ENCODE assay signal across 11 cellular contexts in genomic region chr7:105346593-105347322, GRCh38. TPM values are rescaled to one million over a fixed set of nuclear protein-coding genes. Genes with fewer than 3 reads are reported as not detected.
A peak's percentile ranks its signal among the peaks of the same experiment; 100 is the strongest.
DNase-seq lines count a peak whose midpoint lies in the region; ATAC-seq and TF ChIP-seq lines count a peak whose summit lies in the region.
"Had no signal": no experiment of that assay in that cellular context is flagged by ENCODE, and none has a peak within 500 bp of the region (broad histone marks: within the 10 kb centered on the region; RNA-seq: fewer than 3 reads in every experiment).

No MANE protein-coding gene starts in this region.

- no peaks in the 10 kb centered on the region for H3K9me3 ChIP-seq in KOPT-K1 (ENCODE audit: insufficient read depth, low read length, poor library complexity, severe bottlenecking)

- H3K27me3 Mint-ChIP-seq in activated CD4-positive, alpha-beta T cell treated with anti-CD3 and anti-CD28 coated beads, Interleukin-2, amount 10 ng/mL, durations not matched to agents 24 days and 14 days = no peaks in the 10 kb centered on the region
- H3K27me3 Mint-ChIP-seq in activated CD4-positive, alpha-beta memory T cell treated with anti-CD3 and anti-CD28 coated beads for 36 hours = no peaks in the 10 kb centered on the region
- H3K27me3 Mint-ChIP-seq in neural crest cell (ENCODE audit: low read depth) = no peaks in the 10 kb centered on the region

- no peak for TF ChIP-seq CTCF in neural crest cell (conservative IDR thresholded peaks at IDR 0.05)

- H3K4me1 Mint-ChIP-seq in activated CD4-positive, alpha-beta T cell treated with anti-CD3 and anti-CD28 coated beads, Interleukin-2, amount 10 ng/mL, durations not matched to agents 24 days and 14 days = peaks cover 42% of the 10 kb centered on the region
- H3K4me1 Mint-ChIP-seq in activated CD4-positive, alpha-beta memory T cell treated with anti-CD3 and anti-CD28 coated beads for 36 hours (ENCODE audit: low read depth) = peaks cover 51% of the 10 kb centered on the region
- H3K4me1 Mint-ChIP-seq in neural crest cell = peaks cover 8% of the 10 kb centered on the region

- H3K36me3 Mint-ChIP-seq in activated CD4-positive, alpha-beta T cell treated with anti-CD3 and anti-CD28 coated beads, Interleukin-2, amount 10 ng/mL, durations not matched to agents 24 days and 14 days (ENCODE audit: low read depth) = no peaks in the 10 kb centered on the region
- no peaks in the 10 kb centered on the region for H3K36me3 Mint-ChIP-seq in activated CD4-positive, alpha-beta memory T cell treated with anti-CD3 and anti-CD28 coated beads for 36 hours
- no peaks in the 10 kb centered on the region for H3K36me3 Mint-ChIP-seq in neural crest cell (ENCODE audit: low read depth)

- peak; percentile 81 for DNase-seq in activated CD4-positive, alpha-beta T cell treated with anti-CD3 and anti-CD28 coated beads, Interleukin-2, amount 10 ng/mL, durations not matched to agents 24 days and 14 days
- DNase-seq in activated CD4-positive, alpha-beta T cell treated with anti-CD3 and anti-CD28 coated beads for 48 hours = no peak
- DNase-seq in activated CD4-positive, alpha-beta memory T cell treated with anti-CD3 and anti-CD28 coated beads for 36 hours = peak; percentile 28
- DNase-seq in neural crest cell (ENCODE audit: low read depth, low spot score) (no peak), NCI-H1436 (lab: John Stamatoyannopoulos, UW) (no peak)
- DNase-seq: mammary epithelial cell; NCI-H524 treated with DMSO at 0.1 percent for 48 hours; stimulated activated CD4-positive, alpha-beta T cell treated with anti-CD3 and anti-CD28 coated beads, Interleukin-4, amount 100 ng/mL, for 1 hour had no signal

- H3K27ac Mint-ChIP-seq in activated CD4-positive, alpha-beta T cell treated with anti-CD3 and anti-CD28 coated beads, Interleukin-2, amount 10 ng/mL, durations not matched to agents 24 days and 14 days = peak overlapping the region; percentile 60
- H3K27ac Mint-ChIP-seq in activated CD4-positive, alpha-beta memory T cell treated with anti-CD3 and anti-CD28 coated beads for 36 hours = no peak overlapping the region
- peak overlapping the region; percentile 19 for H3K27ac Mint-ChIP-seq in neural crest cell (ENCODE audit: unreplicated experiment)

- H3K4me3 Mint-ChIP-seq in activated CD4-positive, alpha-beta T cell treated with anti-CD3 and anti-CD28 coated beads, Interleukin-2, amount 10 ng/mL, durations not matched to agents 24 days and 14 days = peak overlapping the region; percentile 56
- H3K4me3 Mint-ChIP-seq in activated CD4-positive, alpha-beta memory T cell treated with anti-CD3 and anti-CD28 coated beads for 36 hours = no peak overlapping the region
- no peak overlapping the region for H3K4me3 Mint-ChIP-seq in neural crest cell

- no peaks in the 10 kb centered on the region for H3K9me3 Mint-ChIP-seq in activated CD4-positive, alpha-beta T cell treated with anti-CD3 and anti-CD28 coated beads, Interleukin-2, amount 10 ng/mL, durations not matched to agents 24 days and 14 days
- H3K9me3 Mint-ChIP-seq in activated CD4-positive, alpha-beta memory T cell treated with anti-CD3 and anti-CD28 coated beads for 36 hours = no peaks in the 10 kb centered on the region
- H3K9me3 Mint-ChIP-seq in neural crest cell = no peaks in the 10 kb centered on the region

- peak overlapping the region; percentile 19 for H3K27ac ChIP-seq in KOPT-K1 (ENCODE audit: low read depth, low read length, poor library complexity, severe bottlenecking)

- POLR2A ChIA-PET in activated CD4-positive, alpha-beta memory T cell treated with anti-CD3 and anti-CD28 coated beads for 36 hours (lab: Charles Lee) = interaction anchor here (1.6 kb wide), 1 partner anchor 49 kb away, joined by 6 read pairs; no protein-coding TSS in a partner anchor

- ATAC-seq in GM19328 (IDR thresholded peaks at IDR 0.05; ENCODE audit: unreplicated experiment) (no peak), GM18870 (IDR thresholded peaks at IDR 0.05; ENCODE audit: unreplicated experiment) (no peak)

- intact Hi-C loops in activated CD4-positive, alpha-beta T cell treated with anti-CD3 and anti-CD28 coated beads, Interleukin-2, amount 10 ng/mL, durations not matched to agents 24 days and 14 days (cut with micrococcal nuclease) = loop anchor here (10.0 kb wide), 1 partner anchor 402 kb away; no protein-coding TSS in a partner anchor
- intact Hi-C loops in activated CD4-positive, alpha-beta memory T cell treated with anti-CD3 and anti-CD28 coated beads for 36 hours (cut with micrococcal nuclease) = loop anchor here (5.0 kb wide), 1 partner anchor 79 kb away; no protein-coding TSS in a partner anchor

- no peaks in the 10 kb centered on the region for H3K36me3 ChIP-seq in KOPT-K1 (ENCODE audit: insufficient read depth, low read length)

- CTCF ChIA-PET in activated CD4-positive, alpha-beta memory T cell treated with anti-CD3 and anti-CD28 coated beads for 36 hours (lab: Charles Lee) = interaction anchor here (0.6 kb wide), 1 partner anchor 168 kb away, joined by 4 read pairs; no protein-coding TSS in a partner anchor

RNA-seq across cellular contexts. Expression of gene SRPK2, which starts 42.0 kb away (rescaled TPM):
- 47.4 and 52.3 TPM in 2 replicates for total RNA-seq in activated CD4-positive, alpha-beta T cell treated with anti-CD3 and anti-CD28 coated beads, Interleukin-2, amount 10 ng/mL, durations not matched to agents 24 days and 14 days
- total RNA-seq in activated CD4-positive, alpha-beta memory T cell treated with anti-CD3 and anti-CD28 coated beads for 36 hours = 10 to 100 TPM; 39.1 to 40.6 TPM
- 43.1 and 44.6 TPM in 2 replicates for total RNA-seq in neural crest cell

Comparison
In these comparisons a context has a peak if more than half of its experiments do, and no peak if none do; other contexts are left out.
1. DNase-seq: peak in activated CD4-positive, alpha-beta T cell treated with anti-CD3 and anti-CD28 coated beads, Interleukin-2, amount 10 ng/mL, durations not matched to agents 24 days and 14 days (single experiment) and activated CD4-positive, alpha-beta memory T cell treated with anti-CD3 and anti-CD28 coated beads for 36 hours (single experiment); none in activated CD4-positive, alpha-beta T cell treated with anti-CD3 and anti-CD28 coated beads for 48 hours (single experiment), neural crest cell (single experiment) and NCI-H1436 (single experiment).